In the genomic region with DNA sequence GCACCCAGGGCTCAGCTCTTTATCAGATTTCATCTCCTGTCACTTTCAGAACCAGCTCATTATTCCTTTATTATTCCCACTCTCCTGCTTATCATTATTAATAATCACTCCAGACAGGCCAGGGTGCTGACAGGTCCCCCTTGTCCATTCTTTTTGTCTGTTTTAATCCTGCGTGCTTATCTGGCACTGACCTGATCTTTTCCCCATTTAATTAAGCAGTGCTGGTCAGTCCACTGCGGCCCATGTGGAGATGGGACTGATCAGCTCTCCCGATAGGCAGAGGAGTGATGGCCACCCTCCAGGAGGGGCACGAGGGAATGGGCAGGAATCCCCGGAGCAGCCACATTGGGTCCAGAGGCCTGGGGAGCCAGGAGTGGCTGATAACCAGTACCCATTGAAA, we compare ENCODE assay signal across 37 cellular contexts.
"Had no signal": no experiment of that assay in that cellular context is flagged by ENCODE, and none has a peak within 500 bp of the region (broad histone marks: within the 10 kb centered on the region; RNA-seq: fewer than 3 reads in every experiment).

No MANE protein-coding gene starts in this region.

- H3K36me3 Mint-ChIP-seq: activated naive CD4-positive, alpha-beta T cell treated with anti-CD3 and anti-CD28 coated beads, Interleukin-2, amount 10 ng/mL, durations not matched to agents 7 days and 5 days; activated naive CD4-positive, alpha-beta T cell treated with anti-CD3 and anti-CD28 coated beads, Interleukin-2, amount 50 U/mL, for 24 hours; activated naive CD4-positive, alpha-beta T cell treated with anti-CD3 and anti-CD28 coated beads, Interleukin-2, amount 50 U/mL, for 72 hours; activated naive CD8-positive, alpha-beta T cell; activated naive CD8-positive, alpha-beta T cell treated with anti-CD3 and anti-CD28 coated beads for 36 hours; activated naive CD8-positive, alpha-beta T cell treated with anti-CD3 and anti-CD28 coated beads, Interleukin-2, amount 10 ng/mL, durations not matched to agents 7 days and 5 days; brain had no signal

- H3K36me3 ChIP-seq: adrenal gland, ascending aorta, brain microvascular endothelial cell, breast epithelium, cardiac muscle cell had no signal

- H3K27me3 Mint-ChIP-seq: activated naive CD8-positive, alpha-beta T cell treated with anti-CD3 and anti-CD28 coated beads for 36 hours; activated naive CD8-positive, alpha-beta T cell treated with anti-CD3 and anti-CD28 coated beads, Interleukin-2, amount 10 ng/mL, durations not matched to agents 7 days and 5 days; activated naive CD8-positive, alpha-beta T cell treated with anti-CD3 and anti-CD28 coated beads, Interleukin-2, amount 50 U/mL, for 24 hours; activated T-cell treated with anti-CD3 and anti-CD28 coated beads, Interleukin-2, amount 50 U/mL, for 24 hours; activated T-helper 17 cell treated with anti-CD3 and anti-CD28 coated beads, Interleukin-2, amount 50 U/mL, for 72 hours had no signal

- H3K9me3 ChIP-seq: adrenal gland, ascending aorta, body of pancreas, breast epithelium had no signal

- H3K27me3 ChIP-seq: adrenal gland, ascending aorta, body of pancreas, brain microvascular endothelial cell, breast epithelium, cardiac muscle cell had no signal

- H3K4me3 Mint-ChIP-seq: activated naive CD4-positive, alpha-beta T cell treated with anti-CD3 and anti-CD28 coated beads for 36 hours; activated naive CD4-positive, alpha-beta T cell treated with anti-CD3 and anti-CD28 coated beads, Interleukin-2, amount 10 ng/mL, durations not matched to agents 7 days and 5 days; activated naive CD4-positive, alpha-beta T cell treated with anti-CD3 and anti-CD28 coated beads, Interleukin-2, amount 50 U/mL, for 24 hours; activated naive CD8-positive, alpha-beta T cell; activated naive CD8-positive, alpha-beta T cell treated with anti-CD3 and anti-CD28 coated beads for 36 hours; activated naive CD8-positive, alpha-beta T cell treated with anti-CD3 and anti-CD28 coated beads, Interleukin-2, amount 10 ng/mL, durations not matched to agents 7 days and 5 days; activated naive CD8-positive, alpha-beta T cell treated with anti-CD3 and anti-CD28 coated beads, Interleukin-2, amount 50 U/mL, for 24 hours; activated T-cell treated with anti-CD3 and anti-CD28 coated beads, Interleukin-2, amount 50 U/mL, for 24 hours; activated T-cell treated with anti-CD3 and anti-CD28 coated beads, Interleukin-2, amount 50 U/mL, for 4 hours; activated T-cell treated with anti-CD3 and anti-CD28 coated beads, Interleukin-2, amount 50 U/mL, for 72 hours; activated T-helper 1 cell treated with anti-CD3 and anti-CD28 coated beads, Interleukin-12 subunit alpha, Interleukin-12 subunit beta, Interleukin-2, Interleukin-4 antibody, amounts not matched to agents 30 ng/mL and 10 ng/mL and 1 ng/mL, durations not matched to agents 14 hours and 24 hours and 36 hours; activated T-helper 17 cell treated with anti-CD3 and anti-CD28 coated beads, Interleukin-2, amount 50 U/mL, for 72 hours; brain; central memory CD8-positive, alpha-beta T cell had no signal

- H3K9me3 Mint-ChIP-seq: activated naive CD4-positive, alpha-beta T cell treated with anti-CD3 and anti-CD28 coated beads for 36 hours; activated naive CD4-positive, alpha-beta T cell treated with anti-CD3 and anti-CD28 coated beads, Interleukin-2, amount 10 ng/mL, durations not matched to agents 7 days and 5 days; activated naive CD4-positive, alpha-beta T cell treated with anti-CD3 and anti-CD28 coated beads, Interleukin-2, amount 50 U/mL, for 24 hours; activated naive CD4-positive, alpha-beta T cell treated with anti-CD3 and anti-CD28 coated beads, Interleukin-2, amount 50 U/mL, for 72 hours; activated naive CD8-positive, alpha-beta T cell treated with anti-CD3 and anti-CD28 coated beads for 36 hours; activated naive CD8-positive, alpha-beta T cell treated with anti-CD3 and anti-CD28 coated beads, Interleukin-2, amount 10 ng/mL, durations not matched to agents 7 days and 5 days; activated naive CD8-positive, alpha-beta T cell treated with anti-CD3 and anti-CD28 coated beads, Interleukin-2, amount 50 U/mL, for 24 hours; activated T-cell treated with anti-CD3 and anti-CD28 coated beads, Interleukin-2, amount 50 U/mL, for 24 hours; activated T-cell treated with anti-CD3 and anti-CD28 coated beads, Interleukin-2, amount 50 U/mL, for 4 hours; activated T-cell treated with anti-CD3 and anti-CD28 coated beads, Interleukin-2, amount 50 U/mL, for 72 hours; activated T-helper 1 cell treated with anti-CD3 and anti-CD28 coated beads, Interleukin-12 subunit alpha, Interleukin-12 subunit beta, Interleukin-2, Interleukin-4 antibody, amounts not matched to agents 30 ng/mL and 10 ng/mL and 1 ng/mL, durations not matched to agents 14 hours and 24 hours and 36 hours; activated T-helper 17 cell treated with anti-CD3 and anti-CD28 coated beads, Interleukin-2, amount 50 U/mL, for 72 hours; activated T-helper 2 cell treated with anti-CD3 and anti-CD28 coated beads, Interferon-gamma antibody, Interleukin-2, Interleukin-4, amounts not matched to agents 10 μg/mL and 5 μg/mL and 100 μg/mL, durations not matched to agents 14 hours and 24 hours and 36 hours; brain; central memory CD8-positive, alpha-beta T cell had no signal

- H3K4me1 ChIP-seq: adrenal gland, ascending aorta, body of pancreas had no signal

- H3K4me1 Mint-ChIP-seq: activated naive CD4-positive, alpha-beta T cell treated with anti-CD3 and anti-CD28 coated beads, Interleukin-2, amount 10 ng/mL, durations not matched to agents 7 days and 5 days; activated naive CD4-positive, alpha-beta T cell treated with anti-CD3 and anti-CD28 coated beads, Interleukin-2, amount 50 U/mL, for 24 hours; activated naive CD8-positive, alpha-beta T cell treated with anti-CD3 and anti-CD28 coated beads for 36 hours; activated naive CD8-positive, alpha-beta T cell treated with anti-CD3 and anti-CD28 coated beads, Interleukin-2, amount 50 U/mL, for 24 hours; activated T-helper 17 cell treated with anti-CD3 and anti-CD28 coated beads, Interleukin-2, amount 50 U/mL, for 72 hours; central memory CD8-positive, alpha-beta T cell had no signal

- ATAC-seq: activated naive CD4-positive, alpha-beta T cell treated with anti-CD3 and anti-CD28 coated beads, Interleukin-2, amount 50 U/mL, for 72 hours; activated naive CD8-positive, alpha-beta T cell treated with anti-CD3 and anti-CD28 coated beads, Interleukin-2, amount 50 U/mL, for 24 hours; activated T-cell treated with anti-CD3 and anti-CD28 coated beads, Interleukin-2, amount 50 U/mL, for 4 hours; activated T-cell treated with anti-CD3 and anti-CD28 coated beads, Interleukin-2, amount 50 U/mL, for 72 hours; activated T-helper 17 cell treated with anti-CD3 and anti-CD28 coated beads, Interleukin-2, amount 50 U/mL, for 72 hours; body of pancreas had no signal

- DNase-seq: activated effector memory CD4-positive, alpha-beta T cell treated with anti-CD3 and anti-CD28 coated beads, Interleukin-2, amount 50 U/mL, for 16 hours; activated effector memory CD4-positive, alpha-beta T cell treated with Interleukin-2 at 50 U/mL for 16 hours; activated gamma-delta T cell; activated gamma-delta T cell treated with Interleukin-2 at 50 U/mL for 16 hours; activated naive CD4-positive, alpha-beta T cell; activated naive CD4-positive, alpha-beta T cell treated with anti-CD3 and anti-CD28 coated beads for 36 hours; activated naive CD4-positive, alpha-beta T cell treated with anti-CD3 and anti-CD28 coated beads, Interleukin-2, amount 10 ng/mL, durations not matched to agents 7 days and 5 days; activated naive CD4-positive, alpha-beta T cell treated with anti-CD3 and anti-CD28 coated beads, Interleukin-2, amount 50 U/mL, for 16 hours; activated naive CD4-positive, alpha-beta T cell treated with Interleukin-2 at 50 U/mL for 16 hours; activated naive CD8-positive, alpha-beta T cell treated with anti-CD3 and anti-CD28 coated beads for 36 hours; activated naive CD8-positive, alpha-beta T cell treated with anti-CD3 and anti-CD28 coated beads, Interleukin-2, amount 10 ng/mL, durations not matched to agents 7 days and 5 days; activated naive CD8-positive, alpha-beta T cell treated with anti-CD3 and anti-CD28 coated beads, Interleukin-2, amount 50 U/mL, for 24 hours; activated T-cell treated with anti-CD3 and anti-CD28 coated beads, Interleukin-2, amount 50 U/mL, for 24 hours; activated T-cell treated with anti-CD3 and anti-CD28 coated beads, Interleukin-2, amount 50 U/mL, for 4 hours; activated T-cell treated with anti-CD3 and anti-CD28 coated beads, Interleukin-2, amount 50 U/mL, for 48 hours; activated T-cell treated with anti-CD3 and anti-CD28 coated beads, Interleukin-2, amount 50 U/mL, for 72 hours; adrenal gland; amniotic stem cell; amygdala; anterior cingulate cortex; aorta; body of pancreas; brain microvascular endothelial cell; caudate nucleus; central memory CD4-positive, alpha-beta T cell; cerebellar nuclear complex had no signal

- H3K27ac ChIP-seq: adrenal gland, ascending aorta, body of pancreas, brain microvascular endothelial cell, breast epithelium, cardiac muscle cell had no signal

- H3K27ac Mint-ChIP-seq: activated naive CD4-positive, alpha-beta T cell treated with anti-CD3 and anti-CD28 coated beads for 36 hours; activated naive CD4-positive, alpha-beta T cell treated with anti-CD3 and anti-CD28 coated beads, Interleukin-2, amount 10 ng/mL, durations not matched to agents 7 days and 5 days; activated naive CD4-positive, alpha-beta T cell treated with anti-CD3 and anti-CD28 coated beads, Interleukin-2, amount 50 U/mL, for 24 hours; activated naive CD4-positive, alpha-beta T cell treated with anti-CD3 and anti-CD28 coated beads, Interleukin-2, amount 50 U/mL, for 72 hours; activated naive CD8-positive, alpha-beta T cell; activated naive CD8-positive, alpha-beta T cell treated with anti-CD3 and anti-CD28 coated beads for 36 hours; activated naive CD8-positive, alpha-beta T cell treated with anti-CD3 and anti-CD28 coated beads, Interleukin-2, amount 10 ng/mL, durations not matched to agents 7 days and 5 days; activated naive CD8-positive, alpha-beta T cell treated with anti-CD3 and anti-CD28 coated beads, Interleukin-2, amount 50 U/mL, for 24 hours; activated T-cell treated with anti-CD3 and anti-CD28 coated beads, Interleukin-2, amount 50 U/mL, for 24 hours; activated T-cell treated with anti-CD3 and anti-CD28 coated beads, Interleukin-2, amount 50 U/mL, for 72 hours; activated T-helper 1 cell treated with anti-CD3 and anti-CD28 coated beads, Interleukin-12 subunit alpha, Interleukin-12 subunit beta, Interleukin-2, Interleukin-4 antibody, amounts not matched to agents 30 ng/mL and 10 ng/mL and 1 ng/mL, durations not matched to agents 14 hours and 24 hours and 36 hours; activated T-helper 17 cell treated with anti-CD3 and anti-CD28 coated beads, Interleukin-2, amount 50 U/mL, for 72 hours; activated T-helper 2 cell treated with anti-CD3 and anti-CD28 coated beads, Interferon-gamma antibody, Interleukin-2, Interleukin-4, amounts not matched to agents 10 μg/mL and 5 μg/mL and 100 μg/mL, durations not matched to agents 14 hours and 24 hours and 36 hours had no signal

- H3K4me3 ChIP-seq: adrenal gland, ascending aorta, body of pancreas, breast epithelium, cardiac muscle cell had no signal
